2 cellular contexts compared by ENCODE assay signal in the genomic region with DNA sequence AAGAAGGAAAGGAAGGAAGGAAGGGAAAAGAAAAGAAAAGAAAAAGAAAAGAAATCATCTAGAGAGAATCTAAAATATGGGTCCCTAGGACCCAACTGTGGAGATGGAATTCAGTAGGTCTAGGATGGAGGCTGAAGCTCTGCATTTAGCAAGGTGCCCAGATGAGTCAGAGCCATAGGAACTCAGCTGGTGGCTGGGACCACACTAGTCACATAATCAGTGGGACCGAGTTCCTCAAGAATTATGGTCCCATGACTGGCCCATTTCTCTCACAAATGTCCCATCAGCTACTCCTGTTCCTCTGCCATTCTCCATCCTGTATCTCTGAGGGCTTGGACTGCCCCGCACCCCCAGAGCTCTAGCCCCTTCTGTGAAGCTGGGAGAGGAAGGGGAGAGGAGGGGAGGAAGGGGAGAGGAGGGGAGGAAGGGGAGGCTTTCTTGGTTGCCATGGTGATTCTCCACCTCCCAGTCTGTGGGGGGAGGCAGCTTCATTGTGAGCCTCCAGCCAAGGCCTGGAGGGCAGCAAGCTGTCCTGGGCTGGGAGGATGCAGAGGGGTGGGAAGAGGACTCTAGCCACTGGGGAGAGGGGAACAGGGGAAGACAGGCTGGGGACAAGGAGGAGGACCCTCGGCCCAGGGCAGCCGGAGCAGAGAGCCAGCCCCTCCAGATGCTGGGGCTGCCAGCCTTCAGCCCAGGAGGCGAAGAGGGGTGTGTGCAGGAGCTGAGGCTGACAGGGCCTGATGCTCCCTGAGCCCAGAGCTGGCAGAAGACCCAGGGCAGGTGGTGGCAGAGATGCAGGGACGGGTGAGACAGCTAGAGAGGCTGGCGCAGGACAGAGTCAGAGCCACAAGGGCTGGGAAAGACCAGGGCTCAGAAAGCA.
TF ChIP-seq lines count a peak whose summit lies in the region.

No MANE protein-coding gene starts in this region.

TF ChIP-seq in HEK293, 187 proteins besides CTCF, POLR2A, EP300 and RAD21:
- TF ChIP-seq ZNF398 (tag by site-specific recombination; IDR thresholded peaks at IDR 0.05) (peak; percentile 69), ZNF704 (tag by site-specific recombination; IDR thresholded peaks at IDR 0.05) (no peak), WT1 (tag by site-specific recombination; IDR thresholded peaks at IDR 0.05) (peak; percentile 71), ZNF366 (tag by site-specific recombination; conservative IDR thresholded peaks at IDR 0.05) (peak; percentile 61), ZNF394 (tag by site-specific recombination; IDR thresholded peaks at IDR 0.05; ENCODE audit: borderline replicate concordance) (peak; percentile 33; the same call in 1 of the 2 replicates)

TF ChIP-seq in K562, 482 proteins besides CTCF, POLR2A, EP300 and RAD21:
- TF ChIP-seq ZNF318 (IDR thresholded peaks at IDR 0.05; ENCODE audit: borderline replicate concordance in 1 of 2, low read depth in 1 of 2) (no peak), RFX1 (IDR thresholded peaks at IDR 0.05) (peak; percentile 68)
